Comparison of ENCODE assay signal across 1 cellular context in genomic region chr2:62505649-62506420, GRCh38.
TF ChIP-seq lines count a peak whose summit lies in the region.

A gene with protein sequence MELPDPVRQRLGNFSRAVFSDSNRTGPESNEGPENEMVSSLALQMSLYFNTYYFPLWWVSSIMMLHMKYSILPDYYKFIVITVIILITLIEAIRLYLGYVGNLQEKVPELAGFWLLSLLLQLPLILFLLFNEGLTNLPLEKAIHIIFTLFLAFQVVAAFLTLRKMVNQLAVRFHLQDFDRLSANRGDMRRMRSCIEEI (minus strand): TSS chr2:62506195. CDS start chr2:62506129, 66 bp downstream.

TF ChIP-seq in K562, 482 proteins besides CTCF, POLR2A, EP300 and RAD21 (continued from another document and continues in another):
- TF ChIP-seq, protein P1, sequence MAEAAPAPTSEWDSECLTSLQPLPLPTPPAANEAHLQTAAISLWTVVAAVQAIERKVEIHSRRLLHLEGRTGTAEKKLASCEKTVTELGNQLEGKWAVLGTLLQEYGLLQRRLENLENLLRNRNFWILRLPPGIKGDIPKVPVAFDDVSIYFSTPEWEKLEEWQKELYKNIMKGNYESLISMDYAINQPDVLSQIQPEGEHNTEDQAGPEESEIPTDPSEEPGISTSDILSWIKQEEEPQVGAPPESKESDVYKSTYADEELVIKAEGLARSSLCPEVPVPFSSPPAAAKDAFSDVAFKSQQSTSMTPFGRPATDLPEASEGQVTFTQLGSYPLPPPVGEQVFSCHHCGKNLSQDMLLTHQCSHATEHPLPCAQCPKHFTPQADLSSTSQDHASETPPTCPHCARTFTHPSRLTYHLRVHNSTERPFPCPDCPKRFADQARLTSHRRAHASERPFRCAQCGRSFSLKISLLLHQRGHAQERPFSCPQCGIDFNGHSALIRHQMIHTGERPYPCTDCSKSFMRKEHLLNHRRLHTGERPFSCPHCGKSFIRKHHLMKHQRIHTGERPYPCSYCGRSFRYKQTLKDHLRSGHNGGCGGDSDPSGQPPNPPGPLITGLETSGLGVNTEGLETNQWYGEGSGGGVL (CRISPR knock-in tag; IDR thresholded peaks at IDR 0.05) = no peak
- TF ChIP-seq FOXJ2 (tag; IDR thresholded peaks at IDR 0.05) (no peak; the same call in 1 of the 2 replicates), PCBP1 (IDR thresholded peaks at IDR 0.05; ENCODE audit: low read depth, low read length, poor library complexity, severe bottlenecking) (no peak), CBFB (CRISPR knock-in tag; IDR thresholded peaks at IDR 0.05) (0 out of 2 replicates have a peak, but pooled peaks have one; percentile 21), JUND (IDR thresholded peaks at IDR 0.05; ENCODE audit: borderline replicate concordance, low read depth, low read length) (peak; percentile 30; the same call in 1 of the 2 replicates), JUND (tag; IDR thresholded peaks at IDR 0.05; ENCODE audit: borderline replicate concordance, low read depth, low read length) (peak; percentile 8; the same call in 1 of the 3 replicates), ELF1 (tag; IDR thresholded peaks at IDR 0.05) (no peak), DNMT1 (IDR thresholded peaks at IDR 0.05) (no peak), PURB (CRISPR knock-in tag; IDR thresholded peaks at IDR 0.05; ENCODE audit: low read depth) (no peak), GATAD2B (IDR thresholded peaks at IDR 0.05; ENCODE audit: borderline replicate concordance) (peak; percentile 53; the same call in 1 of the 2 replicates), SAP30 (IDR thresholded peaks at IDR 0.05; ENCODE audit: borderline replicate concordance, insufficient read depth, low read depth, low read length, poor library complexity, severe bottlenecking) (peak; percentile 28), U2AF1 (optimal IDR thresholded peaks at IDR 0.05; ENCODE audit: low read depth, low read length) (no peak), MTA2 (IDR thresholded peaks at IDR 0.05; ENCODE audit: low read depth) (no peak), DMBX1 (CRISPR knock-in tag; IDR thresholded peaks at IDR 0.05; ENCODE audit: borderline replicate concordance) (peak; percentile 27; the same call in 1 of the 2 replicates), NCOA1 (IDR thresholded peaks at IDR 0.05; ENCODE audit: low read depth) (no peak), ZBTB7A (IDR thresholded peaks at IDR 0.05; ENCODE audit: borderline replicate concordance, control insufficient read depth, low read depth, low read length) (peak; percentile 26; the same call in 1 of the 2 replicates), SRSF9 (IDR thresholded peaks at IDR 0.05; ENCODE audit: borderline replicate concordance, low read depth, low read length) (no peak), MNT (conservative IDR thresholded peaks at IDR 0.05) (peak; percentile 23 to 77; a peak in 3 of 4 replicates), HMGN3 (IDR thresholded peaks at IDR 0.05; ENCODE audit: borderline replicate concordance, extremely low read depth, insufficient read length, low read depth, low read length) (peak; percentile 21), ZNF583 (CRISPR knock-in tag; IDR thresholded peaks at IDR 0.05) (peak; percentile 59; the same call in 1 of the 2 replicates), MAZ (CRISPR knock-in tag; conservative IDR thresholded peaks at IDR 0.05 in 1 of 2, IDR thresholded peaks at IDR 0.05 in 1 of 2) (peak; percentile 81 to 89), HNRNPLL (IDR thresholded peaks at IDR 0.05; ENCODE audit: low read depth, low read length, poor library complexity, severe bottlenecking) (peak; percentile 87), ZNF707 (CRISPR knock-in tag; conservative IDR thresholded peaks at IDR 0.05) (no peak), SAFB2 (IDR thresholded peaks at IDR 0.05; ENCODE audit: borderline replicate concordance, low read depth, low read length, severe bottlenecking) (no peak), ZNF324 (CRISPR knock-in tag; IDR thresholded peaks at IDR 0.05) (no peak), ZNF586 (CRISPR knock-in tag; conservative IDR thresholded peaks at IDR 0.05) (no peak), EHMT2 (IDR thresholded peaks at IDR 0.05) (no peak), CCAR2 (IDR thresholded peaks at IDR 0.05; ENCODE audit: low read depth, low read length) (no peak), MEIS2 (IDR thresholded peaks at IDR 0.05; ENCODE audit: partially characterized antibody) (no peak), EP400 (IDR thresholded peaks at IDR 0.05) (peak; percentile 80), FOXK2 (conservative IDR thresholded peaks at IDR 0.05 in 1 of 2, IDR thresholded peaks at IDR 0.05 in 1 of 2; ENCODE audit: low read depth in 2 of 2) (no peak), ZKSCAN8 (CRISPR knock-in tag; IDR thresholded peaks at IDR 0.05) (no peak; the same call in 1 of the 2 replicates), NR4A1 (CRISPR knock-in tag; IDR thresholded peaks at IDR 0.05) (no peak), NR4A1 (tag; IDR thresholded peaks at IDR 0.05) (no peak), ZNF444 (CRISPR knock-in tag; IDR thresholded peaks at IDR 0.05) (no peak), RBM14 (IDR thresholded peaks at IDR 0.05; ENCODE audit: borderline replicate concordance, insufficient read depth, low read depth, low read length) (no peak), BRD9 (IDR thresholded peaks at IDR 0.05; ENCODE audit: low read depth, partially characterized antibody) (peak; percentile 37), MCM5 (IDR thresholded peaks at IDR 0.05; ENCODE audit: low read depth) (no peak), HSF4 (CRISPR knock-in tag; IDR thresholded peaks at IDR 0.05; ENCODE audit: borderline replicate concordance) (no peak), STAT6 (CRISPR knock-in tag; IDR thresholded peaks at IDR 0.05) (no peak), TCFL5 (CRISPR knock-in tag; conservative IDR thresholded peaks at IDR 0.05) (no peak), NFE2 (IDR thresholded peaks at IDR 0.05; ENCODE audit: low read depth) (no peak), NEUROD1 (IDR thresholded peaks at IDR 0.05; ENCODE audit: borderline replicate concordance, low read depth, low read length, partially characterized antibody) (peak; percentile 55), ZZZ3 (IDR thresholded peaks at IDR 0.05) (peak; percentile 30; the same call in 1 of the 2 replicates), E2F3 (CRISPR knock-in tag; IDR thresholded peaks at IDR 0.05) (peak; percentile 40; the same call in 1 of the 2 replicates), RBM17 (IDR thresholded peaks at IDR 0.05; ENCODE audit: borderline replicate concordance, low read depth, low read length) (no peak), ZNF184 (CRISPR knock-in tag; IDR thresholded peaks at IDR 0.05) (no peak), TCF7 (IDR thresholded peaks at IDR 0.05; ENCODE audit: borderline replicate concordance) (no peak), SP2 (IDR thresholded peaks at IDR 0.05; ENCODE audit: extremely low read depth, low read depth, low read length, poor library complexity, severe bottlenecking) (no peak), CREB3 (tag; conservative IDR thresholded peaks at IDR 0.05; ENCODE audit: low read depth) (no peak)
- TF ChIP-seq, protein P2, sequence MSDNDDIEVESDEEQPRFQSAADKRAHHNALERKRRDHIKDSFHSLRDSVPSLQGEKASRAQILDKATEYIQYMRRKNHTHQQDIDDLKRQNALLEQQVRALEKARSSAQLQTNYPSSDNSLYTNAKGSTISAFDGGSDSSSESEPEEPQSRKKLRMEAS (CRISPR knock-in tag; IDR thresholded peaks at IDR 0.05) = peak; percentile 86
- TF ChIP-seq, protein P3, sequence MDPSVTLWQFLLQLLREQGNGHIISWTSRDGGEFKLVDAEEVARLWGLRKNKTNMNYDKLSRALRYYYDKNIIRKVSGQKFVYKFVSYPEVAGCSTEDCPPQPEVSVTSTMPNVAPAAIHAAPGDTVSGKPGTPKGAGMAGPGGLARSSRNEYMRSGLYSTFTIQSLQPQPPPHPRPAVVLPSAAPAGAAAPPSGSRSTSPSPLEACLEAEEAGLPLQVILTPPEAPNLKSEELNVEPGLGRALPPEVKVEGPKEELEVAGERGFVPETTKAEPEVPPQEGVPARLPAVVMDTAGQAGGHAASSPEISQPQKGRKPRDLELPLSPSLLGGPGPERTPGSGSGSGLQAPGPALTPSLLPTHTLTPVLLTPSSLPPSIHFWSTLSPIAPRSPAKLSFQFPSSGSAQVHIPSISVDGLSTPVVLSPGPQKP (CRISPR knock-in tag; IDR thresholded peaks at IDR 0.05) = no peak
- TF ChIP-seq, protein P4, sequence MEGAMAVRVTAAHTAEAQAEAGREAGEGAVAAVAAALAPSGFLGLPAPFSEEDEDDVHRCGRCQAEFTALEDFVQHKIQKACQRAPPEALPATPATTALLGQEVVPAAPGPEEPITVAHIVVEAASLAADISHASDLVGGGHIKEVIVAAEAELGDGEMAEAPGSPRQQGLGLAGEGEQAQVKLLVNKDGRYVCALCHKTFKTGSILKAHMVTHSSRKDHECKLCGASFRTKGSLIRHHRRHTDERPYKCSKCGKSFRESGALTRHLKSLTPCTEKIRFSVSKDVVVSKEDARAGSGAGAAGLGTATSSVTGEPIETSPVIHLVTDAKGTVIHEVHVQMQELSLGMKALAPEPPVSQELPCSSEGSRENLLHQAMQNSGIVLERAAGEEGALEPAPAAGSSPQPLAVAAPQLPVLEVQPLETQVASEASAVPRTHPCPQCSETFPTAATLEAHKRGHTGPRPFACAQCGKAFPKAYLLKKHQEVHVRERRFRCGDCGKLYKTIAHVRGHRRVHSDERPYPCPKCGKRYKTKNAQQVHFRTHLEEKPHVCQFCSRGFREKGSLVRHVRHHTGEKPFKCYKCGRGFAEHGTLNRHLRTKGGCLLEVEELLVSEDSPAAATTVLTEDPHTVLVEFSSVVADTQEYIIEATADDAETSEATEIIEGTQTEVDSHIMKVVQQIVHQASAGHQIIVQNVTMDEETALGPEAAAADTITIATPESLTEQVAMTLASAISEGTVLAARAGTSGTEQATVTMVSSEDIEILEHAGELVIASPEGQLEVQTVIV (CRISPR knock-in tag; IDR thresholded peaks at IDR 0.05; ENCODE audit: borderline replicate concordance) = no peak
- TF ChIP-seq, protein P5, sequence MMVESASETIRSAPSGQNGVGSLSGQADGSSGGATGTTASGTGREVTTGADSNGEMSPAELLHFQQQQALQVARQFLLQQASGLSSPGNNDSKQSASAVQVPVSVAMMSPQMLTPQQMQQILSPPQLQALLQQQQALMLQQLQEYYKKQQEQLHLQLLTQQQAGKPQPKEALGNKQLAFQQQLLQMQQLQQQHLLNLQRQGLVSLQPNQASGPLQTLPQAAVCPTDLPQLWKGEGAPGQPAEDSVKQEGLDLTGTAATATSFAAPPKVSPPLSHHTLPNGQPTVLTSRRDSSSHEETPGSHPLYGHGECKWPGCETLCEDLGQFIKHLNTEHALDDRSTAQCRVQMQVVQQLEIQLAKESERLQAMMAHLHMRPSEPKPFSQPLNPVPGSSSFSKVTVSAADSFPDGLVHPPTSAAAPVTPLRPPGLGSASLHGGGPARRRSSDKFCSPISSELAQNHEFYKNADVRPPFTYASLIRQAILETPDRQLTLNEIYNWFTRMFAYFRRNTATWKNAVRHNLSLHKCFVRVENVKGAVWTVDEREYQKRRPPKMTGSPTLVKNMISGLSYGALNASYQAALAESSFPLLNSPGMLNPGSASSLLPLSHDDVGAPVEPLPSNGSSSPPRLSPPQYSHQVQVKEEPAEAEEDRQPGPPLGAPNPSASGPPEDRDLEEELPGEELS (CRISPR knock-in tag; IDR thresholded peaks at IDR 0.05; ENCODE audit: borderline replicate concordance) = no peak
- TF ChIP-seq, protein P6, sequence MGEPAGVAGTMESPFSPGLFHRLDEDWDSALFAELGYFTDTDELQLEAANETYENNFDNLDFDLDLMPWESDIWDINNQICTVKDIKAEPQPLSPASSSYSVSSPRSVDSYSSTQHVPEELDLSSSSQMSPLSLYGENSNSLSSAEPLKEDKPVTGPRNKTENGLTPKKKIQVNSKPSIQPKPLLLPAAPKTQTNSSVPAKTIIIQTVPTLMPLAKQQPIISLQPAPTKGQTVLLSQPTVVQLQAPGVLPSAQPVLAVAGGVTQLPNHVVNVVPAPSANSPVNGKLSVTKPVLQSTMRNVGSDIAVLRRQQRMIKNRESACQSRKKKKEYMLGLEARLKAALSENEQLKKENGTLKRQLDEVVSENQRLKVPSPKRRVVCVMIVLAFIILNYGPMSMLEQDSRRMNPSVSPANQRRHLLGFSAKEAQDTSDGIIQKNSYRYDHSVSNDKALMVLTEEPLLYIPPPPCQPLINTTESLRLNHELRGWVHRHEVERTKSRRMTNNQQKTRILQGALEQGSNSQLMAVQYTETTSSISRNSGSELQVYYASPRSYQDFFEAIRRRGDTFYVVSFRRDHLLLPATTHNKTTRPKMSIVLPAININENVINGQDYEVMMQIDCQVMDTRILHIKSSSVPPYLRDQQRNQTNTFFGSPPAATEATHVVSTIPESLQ (CRISPR knock-in tag; IDR thresholded peaks at IDR 0.05) = 0 out of 2 replicates have a peak, but pooled peaks have one; percentile 71
